In the genomic region with DNA sequence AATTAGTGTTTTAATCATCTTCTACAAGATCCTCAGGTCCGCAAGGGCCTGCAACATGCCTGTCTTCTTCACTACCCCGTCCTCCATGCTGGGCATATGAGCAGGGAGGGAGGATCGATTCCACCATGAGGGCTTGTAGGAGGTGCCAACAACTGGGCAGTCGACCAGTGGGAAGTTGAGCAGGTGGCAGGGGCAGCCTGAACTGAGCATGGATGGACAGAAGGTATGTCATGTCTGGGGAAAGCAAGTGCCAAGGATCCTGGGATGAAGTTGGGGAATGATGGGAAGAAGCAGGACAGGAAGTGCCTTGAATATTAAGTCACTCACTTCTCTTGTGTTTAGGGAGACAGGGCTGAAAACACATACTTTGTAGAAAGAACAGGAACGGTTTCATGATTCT, we compare ENCODE assay signal across 15 cellular contexts. TPM values are rescaled to one million over a fixed set of nuclear protein-coding genes. Genes with fewer than 3 reads are reported as not detected.
DNase-seq lines count a peak whose midpoint lies in the region; ATAC-seq and TF ChIP-seq lines count a peak whose summit lies in the region.
"Had no signal": no experiment of that assay in that cellular context is flagged by ENCODE, and none has a peak within 500 bp of the region (broad histone marks: within the 10 kb centered on the region; RNA-seq: fewer than 3 reads in every experiment).

No MANE protein-coding gene starts in this region.

- no peak overlapping the region for H3K18ac ChIP-seq in IMR-90 (ENCODE audit: low read depth, low read length)

- no peak overlapping the region for H3K4me3 ChIP-seq in AG10803 (ENCODE audit: low read length)
- H3K4me3 ChIP-seq in IMR-90 (ENCODE audit: insufficient read depth, low read depth, low read length), result no peak overlapping the region
- no peak overlapping the region for H3K4me3 ChIP-seq in foreskin fibroblast (ENCODE audit: low read depth in 1 of 2, low read length in 2 of 2)
- no peak overlapping the region for H3K4me3 ChIP-seq in HAP-1
- H3K4me3 ChIP-seq: BLaER1 had no signal

- dilution Hi-C loops in IMR-90 (cut with HindIII; ENCODE audit: low sequenced_read_pairs, unreplicated experiment), result no loop called here

- H4K5ac ChIP-seq in IMR-90 (ENCODE audit: low read depth, low read length), result no peak overlapping the region

- H2AK5ac ChIP-seq in IMR-90 (ENCODE audit: low read depth, low read length), result peak overlapping the region; percentile 77; the same call in 1 of the 2 replicates

- H3K56ac ChIP-seq in IMR-90 (ENCODE audit: extremely low read depth, insufficient read depth, low read length), result no peak overlapping the region

- H3K4me2 ChIP-seq in IMR-90 (ENCODE audit: low read depth, low read length), result no peak overlapping the region
- H3K4me2 ChIP-seq: BLaER1 had no signal

- no peak overlapping the region for H2BK120ac ChIP-seq in IMR-90 (ENCODE audit: low read depth, low read length)

- H2BK15ac ChIP-seq in IMR-90 (ENCODE audit: low read depth, low read length), result no peak overlapping the region

- intact Hi-C loops in IMR-90 (cut with micrococcal nuclease), result no loop called here

- no peak overlapping the region for H3K14ac ChIP-seq in IMR-90 (replicated peaks; ENCODE audit: low read depth, low read length)

- no TSS peak for BruUV-seq in IMR-90 (replicated peaks; lab: Mats Ljungman, UMichigan)

- no peak for TF ChIP-seq POLR2A in IMR-90 (IDR thresholded peaks at IDR 0.05; ENCODE audit: low read depth, low read length)

- H3K23ac ChIP-seq in IMR-90 (ENCODE audit: low read depth, low read length), result no peak overlapping the region

- H3K4me1 ChIP-seq in IMR-90 (ENCODE audit: control insufficient read depth, insufficient read depth, low read length) (peaks cover 11% of the 10 kb centered on the region), HAP-1 (no peaks in the 10 kb centered on the region)
- H3K4me1 ChIP-seq: BLaER1 had no signal

- no peak overlapping the region for H3K27ac ChIP-seq in IMR-90 (ENCODE audit: insufficient read depth, low read length)
- peak overlapping the region; percentile 60 for H3K27ac ChIP-seq in substantia nigra (ENCODE audit: low read depth, low read length, poor library complexity, severe bottlenecking)
- H3K27ac ChIP-seq: BLaER1 had no signal

- H4K20me1 ChIP-seq in IMR-90 (ENCODE audit: insufficient read depth, low read length), result peaks cover 97% of the 10 kb centered on the region

- no peak overlapping the region for H2BK5ac ChIP-seq in IMR-90 (ENCODE audit: low read depth, low read length, poor library complexity, severe bottlenecking)

- CTCF ChIA-PET in IMR-90 (lab: Yijun Ruan, JAX), result no interaction called here

- no peak for TF ChIP-seq CTCF in AG10803 (conservative IDR thresholded peaks at IDR 0.05; ENCODE audit: low read length)
- no peak for TF ChIP-seq CTCF in IMR-90 (conservative IDR thresholded peaks at IDR 0.05; ENCODE audit: low read depth, low read length)
- TF ChIP-seq CTCF in foreskin fibroblast (IDR thresholded peaks at IDR 0.05; ENCODE audit: low read depth, low read length), result no peak

- H3K36me3 ChIP-seq in IMR-90 (ENCODE audit: control insufficient read depth, insufficient read depth, low read length) (no peaks in the 10 kb centered on the region), HAP-1 (replicated peaks) (no peaks in the 10 kb centered on the region)
- H3K36me3 ChIP-seq: BLaER1 had no signal

- H3K27me3 ChIP-seq in IMR-90 (ENCODE audit: control insufficient read depth, insufficient read depth, low read length) (no peaks in the 10 kb centered on the region), HAP-1 (ENCODE audit: low read depth) (no peaks in the 10 kb centered on the region)
- H3K27me3 ChIP-seq: BLaER1 had no signal

- in situ Hi-C loops in IMR-90 (cut with MboI; ENCODE audit: low sequenced_read_pairs) (no loop called here), HAP-1 (cut with MboI; ENCODE audit: low sequenced_read_pairs) (no loop called here)

- no peak overlapping the region for H4K8ac ChIP-seq in IMR-90 (ENCODE audit: low read depth in 2 of 2, low read length in 2 of 2)

- no peak overlapping the region for H2AFZ ChIP-seq in IMR-90 (replicated peaks; ENCODE audit: low read length, poor library complexity)

- H3K4ac ChIP-seq in IMR-90 (ENCODE audit: low read depth, low read length), result no peak overlapping the region

- WGBS in IMR-90 (ENCODE audit: extremely low coverage in 2 of 2, insufficient read length in 1 of 2), 2 experiments, result 100% methylated on average over 2 of the region's 5 CpGs; no CpG with 5 or more reads in 1 of the 2 experiments

- no peak overlapping the region for H4K91ac ChIP-seq in IMR-90 (ENCODE audit: insufficient read depth, low read depth, low read length)

- DNase-seq in AG10803 (ENCODE audit: low read depth) (peak; percentile 19), IMR-90 (peak; percentile 26), dermis blood vessel endothelial cell (peak; percentile 5), substantia nigra (lab: John Stamatoyannopoulos, UW) (peak in 4 of 49 donors; percentile 20 to 65 (median 30)), foreskin fibroblast (no peak), HAP-1 (ENCODE audit: low spot score in 2 of 2) (no peak)
- DNase-seq in stimulated activated naive CD8-positive, alpha-beta T cell treated with anti-CD3 and anti-CD28 coated beads, Interleukin-15, Interleukin-2, amounts not matched to agents 100 U/mL and 50 U/mL, for 24 hours, result no peak
- DNase-seq: CD4-positive, alpha-beta memory T cell; DMS153; NCI-H1417; NCI-H187 treated with DMSO at 0.1 percent for 48 hours; NCI-H345; NCI-H524 treated with DMSO at 0.1 percent for 48 hours; SHP77 had no signal

- TF ChIP-seq RAD21 in IMR-90 (IDR thresholded peaks at IDR 0.05; ENCODE audit: low read length), result no peak

- H2AK9ac ChIP-seq in IMR-90 (replicated peaks; ENCODE audit: low read depth, low read length, poor library complexity), result no peak overlapping the region

- H3K9me3 ChIP-seq in IMR-90 (ENCODE audit: control insufficient read depth, insufficient read depth, low read length) (no peaks in the 10 kb centered on the region), HAP-1 (no peaks in the 10 kb centered on the region)

- ATAC-seq in IMR-90 (ENCODE audit: low read depth), result peak; percentile 36
- no peak for ATAC-seq in stimulated activated naive CD8-positive, alpha-beta T cell treated with anti-CD3 and anti-CD28 coated beads, Interleukin-15, Interleukin-2, amounts not matched to agents 100 U/mL and 50 U/mL, for 24 hours

- H3K9me1 ChIP-seq in IMR-90 (ENCODE audit: insufficient read depth, low read length), result peaks cover 50% of the 10 kb centered on the region

- H2BK20ac ChIP-seq in IMR-90 (ENCODE audit: low read depth, low read length), result no peak overlapping the region

- no peak overlapping the region for H3K9ac ChIP-seq in IMR-90 (ENCODE audit: low read depth, low read length)
- H3K9ac ChIP-seq: BLaER1 had no signal

- POLR2A ChIA-PET in IMR-90 (lab: Charles Lee; ENCODE audit: unreplicated experiment), result no interaction called here

- H3K79me1 ChIP-seq in IMR-90 (ENCODE audit: low read depth in 1 of 2, low read length in 2 of 2), result peaks cover 22 to 98% of the 10 kb centered on the region in 2 experiments; a peak in 3 of 4 replicates

TF ChIP-seq in IMR-90, 13 proteins besides CTCF, POLR2A, EP300 and RAD21:
- TF ChIP-seq, protein P1, sequence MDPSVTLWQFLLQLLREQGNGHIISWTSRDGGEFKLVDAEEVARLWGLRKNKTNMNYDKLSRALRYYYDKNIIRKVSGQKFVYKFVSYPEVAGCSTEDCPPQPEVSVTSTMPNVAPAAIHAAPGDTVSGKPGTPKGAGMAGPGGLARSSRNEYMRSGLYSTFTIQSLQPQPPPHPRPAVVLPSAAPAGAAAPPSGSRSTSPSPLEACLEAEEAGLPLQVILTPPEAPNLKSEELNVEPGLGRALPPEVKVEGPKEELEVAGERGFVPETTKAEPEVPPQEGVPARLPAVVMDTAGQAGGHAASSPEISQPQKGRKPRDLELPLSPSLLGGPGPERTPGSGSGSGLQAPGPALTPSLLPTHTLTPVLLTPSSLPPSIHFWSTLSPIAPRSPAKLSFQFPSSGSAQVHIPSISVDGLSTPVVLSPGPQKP (IDR thresholded peaks at IDR 0.05; ENCODE audit: borderline replicate concordance, low read depth, low read length), result no peak
- TF ChIP-seq MAZ (IDR thresholded peaks at IDR 0.05; ENCODE audit: borderline replicate concordance, low read depth, low read length) (no peak), RCOR1 (IDR thresholded peaks at IDR 0.05; ENCODE audit: insufficient replicate concordance, low read length) (no peak), CHD1 (IDR thresholded peaks at IDR 0.05; ENCODE audit: low read depth, low read length) (no peak), SMC3 (IDR thresholded peaks at IDR 0.05; ENCODE audit: low read depth, low read length) (no peak), CEBPB (IDR thresholded peaks at IDR 0.05; ENCODE audit: low read depth, low read length) (no peak), BHLHE40 (IDR thresholded peaks at IDR 0.05; ENCODE audit: low read depth, low read length) (no peak), MAFK (IDR thresholded peaks at IDR 0.05; ENCODE audit: low read depth, low read length) (no peak), RFX5 (IDR thresholded peaks at IDR 0.05; ENCODE audit: low read depth, low read length) (no peak), FOS (IDR thresholded peaks at IDR 0.05; ENCODE audit: low read depth, low read length) (no peak)
- TF ChIP-seq, protein P2, sequence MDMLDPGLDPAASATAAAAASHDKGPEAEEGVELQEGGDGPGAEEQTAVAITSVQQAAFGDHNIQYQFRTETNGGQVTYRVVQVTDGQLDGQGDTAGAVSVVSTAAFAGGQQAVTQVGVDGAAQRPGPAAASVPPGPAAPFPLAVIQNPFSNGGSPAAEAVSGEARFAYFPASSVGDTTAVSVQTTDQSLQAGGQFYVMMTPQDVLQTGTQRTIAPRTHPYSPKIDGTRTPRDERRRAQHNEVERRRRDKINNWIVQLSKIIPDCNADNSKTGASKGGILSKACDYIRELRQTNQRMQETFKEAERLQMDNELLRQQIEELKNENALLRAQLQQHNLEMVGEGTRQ (IDR thresholded peaks at IDR 0.05; ENCODE audit: low read depth, low read length), result no peak

RNA-seq across cellular contexts. Expression of a gene that starts 44.7 kb away (rescaled TPM):
- total RNA-seq in IMR-90 (2012; rRNA removed) (25.1 and 27.5 TPM in 2 replicates), dermis blood vessel endothelial cell (18.0 and 22.6 TPM in 2 replicates)
- polyA plus RNA-seq in IMR-90 (2012; rRNA removed), result 57.0 and 58.4 TPM in 2 replicates
- polyA plus RNA-seq in IMR-90 (2012; cell fraction: cytosol; rRNA removed), result 28.8 and 51.0 TPM in 2 replicates
- 139 and 218 TPM in 2 replicates for polyA plus RNA-seq in IMR-90 (2012; cell fraction: nucleus; rRNA removed; ENCODE audit: low replicate concordance)
- polyA plus RNA-seq: CD4-positive, alpha-beta memory T cell had no signal

Comparison
In these comparisons a context has a peak if more than half of its experiments do, and no peak if none do; other contexts are left out.
1. DNase-seq: peak in AG10803 (single experiment), IMR-90 (single experiment) and dermis blood vessel endothelial cell (single experiment); none in stimulated activated naive CD8-positive, alpha-beta T cell treated with anti-CD3 and anti-CD28 coated beads, Interleukin-15, Interleukin-2, amounts not matched to agents 100 U/mL and 50 U/mL, for 24 hours (single experiment), foreskin fibroblast (0 of 2) and HAP-1 (0 of 2).